In the genomic region with DNA sequence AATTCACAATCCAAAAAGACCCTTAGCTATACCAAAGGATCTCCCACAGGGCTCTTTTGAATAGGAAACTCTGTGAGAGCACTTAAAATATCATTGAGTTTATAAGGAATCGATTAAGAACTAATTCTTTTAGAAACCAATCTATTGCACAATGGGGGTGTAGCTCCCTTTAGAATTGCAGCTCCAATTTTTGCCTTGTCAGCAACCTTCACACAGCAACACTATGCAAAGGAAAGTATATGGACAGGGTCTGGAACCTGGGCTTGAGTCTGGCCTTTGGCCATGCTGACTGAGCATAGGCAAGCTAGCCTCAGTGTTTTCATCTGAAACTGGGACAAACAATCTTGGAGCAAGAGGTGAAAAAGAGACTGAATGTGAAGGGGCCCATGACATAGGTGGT, we compare ENCODE assay signal across 29 cellular contexts. TPM values are rescaled to one million over a fixed set of nuclear protein-coding genes. Genes with fewer than 3 reads are reported as not detected.
A peak's percentile ranks its signal among the peaks of the same experiment; 100 is the strongest.
DNase-seq lines count a peak whose midpoint lies in the region; ATAC-seq, FAIRE-seq and TF ChIP-seq lines count a peak whose summit lies in the region.
"Had no signal": no experiment of that assay in that cellular context is flagged by ENCODE, and none has a peak within 500 bp of the region (broad histone marks: within the 10 kb centered on the region; RNA-seq: fewer than 3 reads in every experiment).

No MANE protein-coding gene starts in this region.

- no TSS peak for BruUV-seq in HepG2 (replicated peaks; lab: Mats Ljungman, UMichigan)
- no TSS peak for BruUV-seq in IMR-90 (replicated peaks; lab: Mats Ljungman, UMichigan)
- no TSS peak for BruUV-seq in OCI-LY7 (replicated peaks; lab: Mats Ljungman, UMichigan)

- H2BK12ac ChIP-seq in H1 (ENCODE audit: low read depth, low read length), result no peak overlapping the region

- TF ChIP-seq POLR2A in HepG2 (IDR thresholded peaks at IDR 0.05; ENCODE audit: insufficient read depth in 1 of 2, low read depth in 2 of 2, low read length in 2 of 2) (no peak), right lobe of liver (IDR thresholded peaks at IDR 0.05) (no peak), IMR-90 (IDR thresholded peaks at IDR 0.05; ENCODE audit: low read depth, low read length) (no peak), H1 (IDR thresholded peaks at IDR 0.05; ENCODE audit: control extremely low read depth in 1 of 2, low read depth in 2 of 2, low read length in 2 of 2) (no peak)

- H3K36me3 Mint-ChIP-seq in astrocyte (ENCODE audit: low read depth, unreplicated experiment), result no peaks in the 10 kb centered on the region
- H3K36me3 Mint-ChIP-seq: CD14-positive monocyte; CD4-positive, alpha-beta memory T cell; CD4-positive, CD25-positive, alpha-beta regulatory T cell; CD8-positive, alpha-beta memory T cell had no signal

- intact Hi-C loops in HepG2 (cut with micrococcal nuclease; ENCODE audit: unreplicated experiment), result no loop called here
- intact Hi-C loops in right lobe of liver (cut with DNase I), result no loop called here
- intact Hi-C loops in IMR-90 (cut with micrococcal nuclease), result no loop called here
- intact Hi-C loops in OCI-LY7 (cut with micrococcal nuclease; ENCODE audit: unreplicated experiment), result no loop called here

- no peak overlapping the region for H2AFZ ChIP-seq in HepG2 (ENCODE audit: low read length)
- H2AFZ ChIP-seq in IMR-90 (replicated peaks; ENCODE audit: low read length, poor library complexity), result no peak overlapping the region
- H2AFZ ChIP-seq in astrocyte (ENCODE audit: low read depth, low read length), result no peak overlapping the region
- H2AFZ ChIP-seq in H1 (ENCODE audit: low read length), result no peak overlapping the region
- no peak overlapping the region for H2AFZ ChIP-seq in OCI-LY7 (ENCODE audit: low read length)

- H2BK5ac ChIP-seq in IMR-90 (ENCODE audit: low read depth, low read length, poor library complexity, severe bottlenecking) (no peak overlapping the region), H1 (ENCODE audit: low read depth, low read length) (no peak overlapping the region)

- dilution Hi-C loops in IMR-90 (cut with HindIII; ENCODE audit: low sequenced_read_pairs, unreplicated experiment), result no loop called here

- H3K23me2 ChIP-seq in H1 (ENCODE audit: low read depth, low read length), result no peaks in the 10 kb centered on the region

- peaks cover 6% of the 10 kb centered on the region for H3K27me3 Mint-ChIP-seq in astrocyte (ENCODE audit: low read depth, unreplicated experiment)

- H3K14ac ChIP-seq in IMR-90 (replicated peaks; ENCODE audit: low read depth, low read length), result no peak overlapping the region
- H3K14ac ChIP-seq in H1 (ENCODE audit: insufficient read length), result no peak overlapping the region

- H4K8ac ChIP-seq in IMR-90 (ENCODE audit: low read depth in 2 of 2, low read length in 2 of 2), result no peak overlapping the region
- no peak overlapping the region for H4K8ac ChIP-seq in H1 (ENCODE audit: extremely low read depth, insufficient read depth, low read length)

- FAIRE-seq in HepG2 (lab: Jason Lieb, UNC) (no peak), astrocyte (lab: Jason Lieb, UNC) (no peak), H1 (lab: Jason Lieb, UNC) (no peak)
- FAIRE-seq: GM12878, GM12892, GM19239 had no signal

- H3K4me3 ChIP-seq in HepG2 (replicated peaks in 1 of 3; ENCODE audit: insufficient read depth in 1 of 3, low read depth in 2 of 3, low read length in 3 of 3) (no peak overlapping the region), right lobe of liver (no peak overlapping the region), IMR-90 (ENCODE audit: insufficient read depth, low read depth, low read length) (no peak overlapping the region), astrocyte (ENCODE audit: insufficient read depth, low read depth, low read length) (no peak overlapping the region), H1 (ENCODE audit: extremely low read depth in 1 of 4, insufficient read depth in 2 of 4, low read depth in 3 of 4, low read length in 4 of 4) (no peak overlapping the region), OCI-LY7 (ENCODE audit: low read depth, low read length, poor library complexity, severe bottlenecking) (no peak overlapping the region)
- H3K4me3 ChIP-seq: BLaER1, GM12878 had no signal

- H3K9me1 ChIP-seq in IMR-90 (ENCODE audit: insufficient read depth, low read length), result no peaks in the 10 kb centered on the region

- H4K91ac ChIP-seq in IMR-90 (ENCODE audit: insufficient read depth, low read depth, low read length) (no peak overlapping the region), H1 (replicated peaks; ENCODE audit: insufficient read length, low read length) (no peak overlapping the region)

- CTCF ChIA-PET in HepG2 (lab: Yijun Ruan, JAX; ENCODE audit: low intra/inter-chr PET ratio, low total read pairs), result no interaction called here
- CTCF ChIA-PET in IMR-90 (lab: Yijun Ruan, JAX), result no interaction called here
- CTCF ChIA-PET in H1 (lab: Charles Lee; ENCODE audit: partially characterized antibody), result interaction anchor here (0.6 to 0.9 kb wide), 2 partner anchors 14 to 257 kb away, joined by 3 read pairs; no protein-coding TSS in a partner anchor
- CTCF ChIA-PET in OCI-LY7 (lab: Charles Lee; ENCODE audit: unreplicated experiment), result no interaction called here

- TF ChIP-seq EP300 in HepG2 (IDR thresholded peaks at IDR 0.05; ENCODE audit: low read depth in 2 of 2, low read length in 2 of 2) (no peak), HepG2 (CRISPR knock-in tag; IDR thresholded peaks at IDR 0.05; ENCODE audit: borderline replicate concordance) (no peak), H1 (IDR thresholded peaks at IDR 0.05; ENCODE audit: borderline replicate concordance in 1 of 2, low read depth in 2 of 2, low read length in 2 of 2) (no peak)

- no peak for TF ChIP-seq CTCF in HepG2 (CRISPR knock-in tag; IDR thresholded peaks at IDR 0.05)
- no peak for TF ChIP-seq CTCF in right lobe of liver (IDR thresholded peaks at IDR 0.05)
- TF ChIP-seq CTCF in IMR-90 (conservative IDR thresholded peaks at IDR 0.05; ENCODE audit: low read depth, low read length), result no peak
- TF ChIP-seq CTCF in astrocyte (IDR thresholded peaks at IDR 0.05; ENCODE audit: insufficient read depth, low read depth, low read length), result no peak
- TF ChIP-seq CTCF in H1 (IDR thresholded peaks at IDR 0.05; ENCODE audit: control extremely low read depth in 1 of 3, insufficient read depth in 1 of 3, low read depth in 1 of 3, low read length in 3 of 3), result no peak
- no peak for TF ChIP-seq CTCF in OCI-LY7 (conservative IDR thresholded peaks at IDR 0.05; ENCODE audit: low read length)

- H3K79me1 ChIP-seq in IMR-90 (ENCODE audit: low read depth in 1 of 2, low read length in 2 of 2) (no peaks in the 10 kb centered on the region), H1 (ENCODE audit: low read depth, low read length) (no peaks in the 10 kb centered on the region)

- POLR2A ChIA-PET in HepG2 (lab: Yijun Ruan, JAX) (no interaction called here), IMR-90 (lab: Charles Lee; ENCODE audit: unreplicated experiment) (no interaction called here), H1 (lab: Charles Lee; ENCODE audit: partially characterized antibody) (no interaction called here), OCI-LY7 (lab: Charles Lee) (no interaction called here)

- no peak overlapping the region for H2AK9ac ChIP-seq in IMR-90 (replicated peaks; ENCODE audit: low read depth, low read length, poor library complexity)

- no peaks in the 10 kb centered on the region for H3K36me3 ChIP-seq in HepG2 (replicated peaks in 1 of 2; ENCODE audit: control insufficient read depth in 1 of 2, insufficient read depth in 2 of 2, low read length in 2 of 2)
- H3K36me3 ChIP-seq in right lobe of liver, result no peaks in the 10 kb centered on the region
- H3K36me3 ChIP-seq in IMR-90 (ENCODE audit: control insufficient read depth, insufficient read depth, low read length), result no peaks in the 10 kb centered on the region
- no peaks in the 10 kb centered on the region for H3K36me3 ChIP-seq in astrocyte (ENCODE audit: insufficient read depth, low read length)
- no peaks in the 10 kb centered on the region for H3K36me3 ChIP-seq in H1 (ENCODE audit: control insufficient read depth in 2 of 4, insufficient read depth in 4 of 4, low read length in 3 of 4)
- no peaks in the 10 kb centered on the region for H3K36me3 ChIP-seq in OCI-LY7 (ENCODE audit: insufficient read depth, low read length)
- H3K36me3 ChIP-seq: BE2C, BLaER1 had no signal

- H3K4me1 Mint-ChIP-seq in astrocyte (ENCODE audit: low read depth, unreplicated experiment), result peaks cover 25% of the 10 kb centered on the region
- H3K4me1 Mint-ChIP-seq: CD14-positive monocyte; CD4-positive, alpha-beta memory T cell; CD4-positive, CD25-positive, alpha-beta regulatory T cell; CD8-positive, alpha-beta memory T cell had no signal

- no peak for TF ChIP-seq RAD21 in HepG2 (CRISPR knock-in tag; IDR thresholded peaks at IDR 0.05)
- TF ChIP-seq RAD21 in IMR-90 (IDR thresholded peaks at IDR 0.05; ENCODE audit: low read length), result no peak
- TF ChIP-seq RAD21 in H1 (IDR thresholded peaks at IDR 0.05 in 1 of 2, conservative IDR thresholded peaks at IDR 0.05 in 1 of 2; ENCODE audit: low read depth in 2 of 2, low read length in 2 of 2), result no peak

- ATAC-seq in HepG2, result no peak
- no peak for ATAC-seq in right lobe of liver
- ATAC-seq in IMR-90 (ENCODE audit: low read depth), result no peak
- no peak for ATAC-seq in HG02763 (IDR thresholded peaks at IDR 0.05; ENCODE audit: unreplicated experiment)
- ATAC-seq: GM12878 had no signal

- H3K9me3 ChIP-seq in HepG2 (ENCODE audit: low read length) (no peaks in the 10 kb centered on the region), right lobe of liver (no peaks in the 10 kb centered on the region), IMR-90 (ENCODE audit: control insufficient read depth, insufficient read depth, low read length) (peaks cover 2% of the 10 kb centered on the region; the same call in 1 of the 2 replicates), astrocyte (ENCODE audit: insufficient read depth, low read depth, low read length) (no peaks in the 10 kb centered on the region), H1 (ENCODE audit: insufficient read depth in 2 of 2, low read depth in 1 of 2, low read length in 1 of 2) (no peaks in the 10 kb centered on the region), OCI-LY7 (ENCODE audit: low read length) (no peaks in the 10 kb centered on the region)
- H3K9me3 ChIP-seq: BE2C, BLaER1 had no signal

- no peak overlapping the region for H3K4ac ChIP-seq in IMR-90 (ENCODE audit: low read depth, low read length)
- H3K4ac ChIP-seq in H1 (replicated peaks; ENCODE audit: insufficient read length, low read depth, low read length), result no peak overlapping the region

- WGBS in HepG2 (ENCODE audit: low lambda C conversion rate), result 6% methylated on average over 1 of the region's 1 CpG
- 23% methylated on average over 1 of the region's 1 CpG for WGBS in right lobe of liver (ENCODE audit: insufficient coverage, low coverage, low lambda C conversion rate, missing lambda C conversion rate)
- no CpG with 5 or more reads among the region's 1 CpG for WGBS in IMR-90 (ENCODE audit: extremely low coverage in 2 of 2, insufficient read length in 1 of 2), 2 experiments
- 94% methylated on average over 1 of the region's 1 CpG; no CpG with 5 or more reads in 1 of the 2 experiments for WGBS in H1 (ENCODE audit: extremely low coverage in 1 of 2, insufficient coverage in 1 of 2, insufficient read length in 1 of 2, insufficient replicate concordance in 2 of 2, low coverage in 1 of 2, low lambda C conversion rate in 2 of 2, missing lambda C conversion rate in 1 of 2), 2 experiments

- no peak overlapping the region for H3K27ac ChIP-seq in HepG2 (ENCODE audit: extremely low read length, insufficient read depth, low read length)
- no peak overlapping the region for H3K27ac ChIP-seq in right lobe of liver
- no peak overlapping the region for H3K27ac ChIP-seq in IMR-90 (ENCODE audit: insufficient read depth, low read length)
- H3K27ac ChIP-seq in astrocyte (ENCODE audit: low read depth, low read length), result no peak overlapping the region
- no peak overlapping the region for H3K27ac ChIP-seq in H1 (ENCODE audit: low read depth, low read length)
- no peak overlapping the region for H3K27ac ChIP-seq in OCI-LY7 (ENCODE audit: low read depth, low read length, poor library complexity, severe bottlenecking)
- H3K27ac ChIP-seq: BLaER1 had no signal

- no peak overlapping the region for H4K5ac ChIP-seq in IMR-90 (ENCODE audit: low read depth, low read length)
- H4K5ac ChIP-seq in H1 (ENCODE audit: insufficient read length, low read depth, low read length), result no peak overlapping the region

- H2BK20ac ChIP-seq in IMR-90 (ENCODE audit: low read depth, low read length), result no peak overlapping the region
- H2BK20ac ChIP-seq in H1 (ENCODE audit: low read length), result no peak overlapping the region

- H3K9me2 ChIP-seq in OCI-LY7 (ENCODE audit: insufficient read depth, low read length), result no peaks in the 10 kb centered on the region

- H3K4me3 Mint-ChIP-seq in astrocyte (ENCODE audit: unreplicated experiment), result no peak overlapping the region
- H3K4me3 Mint-ChIP-seq: CD14-positive monocyte; CD4-positive, alpha-beta memory T cell; CD4-positive, CD25-positive, alpha-beta regulatory T cell; CD8-positive, alpha-beta memory T cell had no signal

- in situ Hi-C loops in HepG2 (cut with HindIII; ENCODE audit: extremely low pct_ligation_motif_present, low pct_unique_long_range_greater_than_20kb) (no loop called here), IMR-90 (cut with MboI; ENCODE audit: low sequenced_read_pairs) (no loop called here)

- no peak overlapping the region for H2BK120ac ChIP-seq in IMR-90 (ENCODE audit: low read depth, low read length)
- no peak overlapping the region for H2BK120ac ChIP-seq in H1 (replicated peaks; ENCODE audit: low read depth, low read length)

- H2AK5ac ChIP-seq in IMR-90 (ENCODE audit: low read depth, low read length) (no peak overlapping the region), H1 (ENCODE audit: low read depth, low read length) (no peak overlapping the region)

- H3K9ac ChIP-seq in HepG2 (ENCODE audit: insufficient read depth, low read depth, low read length), result no peak overlapping the region
- H3K9ac ChIP-seq in IMR-90 (ENCODE audit: low read depth, low read length), result no peak overlapping the region
- H3K9ac ChIP-seq in astrocyte (ENCODE audit: low read length), result no peak overlapping the region
- H3K9ac ChIP-seq in H1 (replicated peaks in 1 of 4; ENCODE audit: extremely low read depth in 1 of 4, low read depth in 3 of 4, low read length in 3 of 4), result no peak overlapping the region
- H3K9ac ChIP-seq: BLaER1 had no signal

- no peak overlapping the region for H2BK15ac ChIP-seq in IMR-90 (ENCODE audit: low read depth, low read length)
- H2BK15ac ChIP-seq in H1 (ENCODE audit: low read length), result no peak overlapping the region

- no peak overlapping the region for H3K4me2 ChIP-seq in HepG2 (ENCODE audit: low read depth, low read length)
- H3K4me2 ChIP-seq in IMR-90 (ENCODE audit: low read depth, low read length), result no peak overlapping the region
- H3K4me2 ChIP-seq in astrocyte (ENCODE audit: low read length), result peak overlapping the region; percentile 66
- H3K4me2 ChIP-seq in H1 (ENCODE audit: insufficient read depth in 1 of 2, low read depth in 2 of 2, low read length in 2 of 2), result no peak overlapping the region
- H3K4me2 ChIP-seq in OCI-LY7 (ENCODE audit: low read length), result no peak overlapping the region
- H3K4me2 ChIP-seq: BLaER1 had no signal

- no peak overlapping the region for H3K56ac ChIP-seq in IMR-90 (ENCODE audit: extremely low read depth, insufficient read depth, low read length)
- no peak overlapping the region for H3K56ac ChIP-seq in H1 (replicated peaks; ENCODE audit: insufficient read length, low read depth, low read length)

- H3K18ac ChIP-seq in IMR-90 (ENCODE audit: low read depth, low read length) (no peak overlapping the region), H1 (ENCODE audit: extremely low read depth, low read length) (no peak overlapping the region)

- no peaks in the 10 kb centered on the region; a peak in 2 of 5 replicates for H3K27me3 ChIP-seq in HepG2 (ENCODE audit: control insufficient read depth in 1 of 2, insufficient read depth in 2 of 2, low read length in 2 of 2)
- no peaks in the 10 kb centered on the region for H3K27me3 ChIP-seq in right lobe of liver
- no peaks in the 10 kb centered on the region for H3K27me3 ChIP-seq in IMR-90 (ENCODE audit: control insufficient read depth, insufficient read depth, low read length)
- H3K27me3 ChIP-seq in astrocyte (ENCODE audit: insufficient read depth, low read length), result no peaks in the 10 kb centered on the region
- no peaks in the 10 kb centered on the region for H3K27me3 ChIP-seq in H1 (replicated peaks in 1 of 4; ENCODE audit: control insufficient read depth in 3 of 4, extremely low read depth in 1 of 4, insufficient read depth in 3 of 4, low read length in 3 of 4)
- H3K27me3 ChIP-seq: BE2C, BLaER1 had no signal

- H3K79me2 ChIP-seq in HepG2 (ENCODE audit: insufficient read depth, low read length) (no peaks in the 10 kb centered on the region), astrocyte (ENCODE audit: insufficient read depth, low read length) (no peaks in the 10 kb centered on the region), H1 (ENCODE audit: control insufficient read depth in 1 of 2, insufficient read depth in 2 of 2, low read length in 2 of 2) (no peaks in the 10 kb centered on the region), OCI-LY7 (ENCODE audit: insufficient read depth, low read depth, low read length) (no peaks in the 10 kb centered on the region)

- H4K20me1 ChIP-seq in HepG2 (ENCODE audit: insufficient read depth, low read length), result no peaks in the 10 kb centered on the region
- H4K20me1 ChIP-seq in IMR-90 (ENCODE audit: insufficient read depth, low read length), result no peaks in the 10 kb centered on the region
- no peaks in the 10 kb centered on the region for H4K20me1 ChIP-seq in astrocyte (ENCODE audit: insufficient read depth, low read length)
- H4K20me1 ChIP-seq in H1 (replicated peaks in 1 of 2; ENCODE audit: control insufficient read depth in 1 of 2, insufficient read depth in 2 of 2, low read length in 2 of 2), result no peaks in the 10 kb centered on the region
- no peaks in the 10 kb centered on the region for H4K20me1 ChIP-seq in OCI-LY7 (ENCODE audit: insufficient read depth, low read length)
- H4K20me1 ChIP-seq: BLaER1 had no signal

- H3K27ac Mint-ChIP-seq in astrocyte (ENCODE audit: unreplicated experiment), result peak overlapping the region; percentile 63
- H3K27ac Mint-ChIP-seq: CD14-positive monocyte; CD4-positive, alpha-beta memory T cell; CD4-positive, CD25-positive, alpha-beta regulatory T cell; CD8-positive, alpha-beta memory T cell had no signal

- H3K9me3 Mint-ChIP-seq in astrocyte (ENCODE audit: unreplicated experiment), result peaks cover 5% of the 10 kb centered on the region
- H3K9me3 Mint-ChIP-seq: CD4-positive, alpha-beta memory T cell; CD8-positive, alpha-beta memory T cell had no signal

- no peak overlapping the region for H3K23ac ChIP-seq in IMR-90 (ENCODE audit: low read depth, low read length)
- no peak overlapping the region for H3K23ac ChIP-seq in H1 (ENCODE audit: insufficient read length)

- no peaks in the 10 kb centered on the region for H3K4me1 ChIP-seq in HepG2 (ENCODE audit: insufficient read depth, low read length)
- no peaks in the 10 kb centered on the region for H3K4me1 ChIP-seq in right lobe of liver
- no peaks in the 10 kb centered on the region for H3K4me1 ChIP-seq in IMR-90 (ENCODE audit: control insufficient read depth, insufficient read depth, low read length)
- H3K4me1 ChIP-seq in astrocyte (ENCODE audit: insufficient read depth, low read length), result peaks cover 13% of the 10 kb centered on the region
- peaks cover 0 to 4% (median 0%) of the 10 kb centered on the region in 4 experiments; a peak in 2 of 7 replicates for H3K4me1 ChIP-seq in H1 (replicated peaks in 1 of 4; ENCODE audit: control insufficient read depth in 3 of 4, insufficient read depth in 4 of 4, low read length in 3 of 4)
- H3K4me1 ChIP-seq in OCI-LY7 (ENCODE audit: insufficient read depth, low read length, poor library complexity, severe bottlenecking), result no peaks in the 10 kb centered on the region
- H3K4me1 ChIP-seq: BE2C had no signal

- no peak for DNase-seq in HepG2 (ENCODE audit: low spot score)
- no peak for DNase-seq in right lobe of liver
- DNase-seq in IMR-90, result no peak
- no peak for DNase-seq in astrocyte (ENCODE audit: low read depth)
- no peak for DNase-seq in H1 (ENCODE audit: low read depth in 1 of 2, low spot score in 2 of 2)
- no peak for DNase-seq in OCI-LY7 (ENCODE audit: low spot score)
- DNase-seq in germinal center (ENCODE audit: low spot score), result no peak
- DNase-seq: 8988T; ACHN; BE2C; C1 segment of cervical spinal cord; CD4-positive, alpha-beta memory T cell; CD4-positive, CD25-positive, alpha-beta regulatory T cell; CD8-positive, alpha-beta memory T cell; COR-L47; DMS 273 treated with DMSO at 0.1 percent for 48 hours; DMS153; DMS53; DMS79; DND-41; EL; GDM1 had no signal

RNA-seq across cellular contexts. Expression of a gene that starts 17.2 kb away (rescaled TPM):
- 0.29 and 0.31 TPM in 2 replicates for total RNA-seq in HepG2 (2016; rRNA removed; fragmentation: Illumina TruSeq; extraction: Trizol)
- 0.26 and 0.30 TPM in 2 replicates for total RNA-seq in HepG2 (2016; cell fraction: cytosol; rRNA removed; fragmentation: Illumina TruSeq; extraction: Trizol; ENCODE audit: low read depth)
- total RNA-seq in HepG2 (2016; cell fraction: insoluble cytoplasmic fraction; rRNA removed; fragmentation: Illumina TruSeq; extraction: Trizol), result 0.30 and 0.34 TPM in 2 replicates
- total RNA-seq in HepG2 (2016; cell fraction: membrane; rRNA removed; fragmentation: Illumina TruSeq; extraction: Trizol), result 0.56 and 0.65 TPM in 2 replicates
- total RNA-seq in HepG2 (2016; cell fraction: nucleus; rRNA removed; fragmentation: Illumina TruSeq; extraction: Trizol), result 0.59 and 0.60 TPM in 2 replicates
- polyA plus RNA-seq in HepG2 (2011; rRNA removed), result 0.10 and 0.22 TPM in 2 replicates
- 0.08 and 0.15 TPM in 2 replicates for polyA plus RNA-seq in HepG2 (2011; cell fraction: cytosol; rRNA removed)
- 0.13 and 0.21 TPM in 2 replicates for polyA plus RNA-seq in HepG2 (2011; cell fraction: nucleus; rRNA removed)
- polyA plus RNA-seq in HepG2 (2012), result 0.09 TPM in 1 of 2 replicates, not detected in the other
- 0.40 and 0.63 TPM in 2 replicates for polyA plus RNA-seq in HepG2 (2016; cell fraction: cytosol; fragmentation: Illumina TruSeq; extraction: Trizol; ENCODE audit: low read depth)
- polyA plus RNA-seq in HepG2 (2016; cell fraction: insoluble cytoplasmic fraction; fragmentation: Illumina TruSeq; extraction: Trizol; ENCODE audit: low read depth), result 0.29 and 0.36 TPM in 2 replicates
- polyA plus RNA-seq in HepG2 (2016; cell fraction: membrane; fragmentation: Illumina TruSeq; extraction: Trizol; ENCODE audit: low read depth), result 0.38 and 0.53 TPM in 2 replicates
- 0.73 and 0.78 TPM in 2 replicates for polyA plus RNA-seq in HepG2 (2016; cell fraction: nucleus; fragmentation: Illumina TruSeq; extraction: Trizol; ENCODE audit: insufficient read depth, low read depth)
- polyA minus RNA-seq in HepG2 (2011; rRNA and poly(A)+ RNA removed; ENCODE audit: low replicate concordance), result 0.54 TPM in 1 of 2 replicates, not detected in the other
- not detected in 2 replicates for polyA minus RNA-seq in HepG2 (2011; cell fraction: cytosol; rRNA and poly(A)+ RNA removed)
- 0.37 and 0.52 TPM in 2 replicates for polyA minus RNA-seq in HepG2 (2011; cell fraction: nucleus; rRNA and poly(A)+ RNA removed)
- total RNA-seq in right lobe of liver, result 1 to 10 TPM in 4 of 6 experiments, under 1 TPM in 2; 0.58 to 1.4 (median 1.1) TPM
- total RNA-seq in IMR-90 (2012; rRNA removed), result under 0.01 and 0.28 TPM in 2 replicates
- polyA plus RNA-seq in IMR-90 (2012; rRNA removed), result 0.12 and 0.16 TPM in 2 replicates
- polyA plus RNA-seq in IMR-90 (2012; cell fraction: cytosol; rRNA removed), result 0.12 and 0.18 TPM in 2 replicates
- 0.18 and 0.31 TPM in 2 replicates for polyA plus RNA-seq in IMR-90 (2012; cell fraction: nucleus; rRNA removed; ENCODE audit: low replicate concordance)
- total RNA-seq in astrocyte, result 0.20 and 0.67 TPM in 2 replicates
- total RNA-seq in H1 (2021; fragmentation: NEBNext Ultra II Directional; extraction: Animal tissue kit (Norgen Biotek cat#: 25700)), result 3.6 and 4.0 TPM in 2 replicates
- 2.3 and 3.0 TPM in 2 replicates for polyA plus RNA-seq in H1 (2011; rRNA removed)
- 3.4 TPM for polyA plus RNA-seq in H1 (2011; cell fraction: cytosol; rRNA removed)
- 4.2 TPM for polyA plus RNA-seq in H1 (2011; cell fraction: nucleus; rRNA removed)
- 2.6 to 3.5 TPM (median 3.0 TPM) in 4 replicates for polyA plus RNA-seq in H1 (2012, experiment 1 of 2)
- polyA plus RNA-seq in H1 (2012, experiment 2 of 2), result 1.8 TPM
- polyA plus RNA-seq in H1 (2013, experiment 1 of 2), result 1.9 TPM
- polyA plus RNA-seq in H1 (2013, experiment 2 of 2), result 1.7 TPM
- polyA minus RNA-seq in H1 (2011; rRNA and poly(A)+ RNA removed), result 2.9 and 3.7 TPM in 2 replicates
- 1.5 TPM for polyA minus RNA-seq in H1 (2011; cell fraction: cytosol; rRNA and poly(A)+ RNA removed)
- 7.5 TPM for polyA minus RNA-seq in H1 (2011; cell fraction: nucleus; rRNA and poly(A)+ RNA removed)
- not detected in 2 replicates for total RNA-seq in OCI-LY7 (2014; rRNA removed; shearing (Covaris generic))
- total RNA-seq in OCI-LY7 (2022), result not detected in 2 replicates
- total RNA-seq: G401 had no signal
- polyA plus RNA-seq: CD14-positive monocyte; CD8-positive, alpha-beta memory T cell had no signal
